In genomic region chr6:53066059-53066406, GRCh38 we compare ENCODE assay signal across 8 cellular contexts. TPM values are rescaled to one million over a fixed set of nuclear protein-coding genes. Genes with fewer than 3 reads are reported as not detected.
A peak's percentile ranks its signal among the peaks of the same experiment; 100 is the strongest.
DNase-seq lines count a peak whose midpoint lies in the region; ATAC-seq and TF ChIP-seq lines count a peak whose summit lies in the region.

No MANE protein-coding gene starts in this region.

- no peaks in the 10 kb centered on the region for H3K27me3 Mint-ChIP-seq in activated naive CD4-positive, alpha-beta T cell treated with anti-CD3 and anti-CD28 coated beads, Interleukin-2, amount 10 ng/mL, durations not matched to agents 7 days and 5 days
- H3K27me3 Mint-ChIP-seq in neural crest cell (ENCODE audit: low read depth) = no peaks in the 10 kb centered on the region

- TF ChIP-seq EP300 in gastroesophageal sphincter (IDR thresholded peaks at IDR 0.05) (no peak), transverse colon (IDR thresholded peaks at IDR 0.05; ENCODE audit: low read depth) (no peak)

- H3K36me3 Mint-ChIP-seq in activated naive CD4-positive, alpha-beta T cell treated with anti-CD3 and anti-CD28 coated beads, Interleukin-2, amount 10 ng/mL, durations not matched to agents 7 days and 5 days = peaks cover 2% of the 10 kb centered on the region
- no peaks in the 10 kb centered on the region for H3K36me3 Mint-ChIP-seq in neural crest cell (ENCODE audit: low read depth)

- peaks cover 45% of the 10 kb centered on the region for H3K4me1 ChIP-seq in OCI-LY3 (ENCODE audit: low read length)
- H3K4me1 ChIP-seq in gastroesophageal sphincter = peaks cover 0 to 59% (median 16%) of the 10 kb centered on the region in 3 donors
- peaks cover 4 to 39% (median 30%) of the 10 kb centered on the region in 4 donors for H3K4me1 ChIP-seq in transverse colon

- H4K20me1 ChIP-seq in OCI-LY3 (ENCODE audit: insufficient read depth, low read length) = peaks cover 9% of the 10 kb centered on the region; the same call in 1 of the 2 replicates

- peak overlapping the region; percentile 85 for H3K27ac Mint-ChIP-seq in activated naive CD4-positive, alpha-beta T cell treated with anti-CD3 and anti-CD28 coated beads, Interleukin-2, amount 10 ng/mL, durations not matched to agents 7 days and 5 days
- no peak overlapping the region for H3K27ac Mint-ChIP-seq in neural crest cell (ENCODE audit: unreplicated experiment)

- TF ChIP-seq POLR2A in gastroesophageal sphincter (IDR thresholded peaks at IDR 0.05) (no peak), transverse colon (IDR thresholded peaks at IDR 0.05) (no peak)

- H3K36me3 ChIP-seq in OCI-LY3 (replicated peaks; ENCODE audit: low read depth, low read length) (peaks cover 4% of the 10 kb centered on the region), gastroesophageal sphincter (no peaks in the 10 kb centered on the region), transverse colon (no peaks in the 10 kb centered on the region)

- TF ChIP-seq CTCF in OCI-LY3 (IDR thresholded peaks at IDR 0.05; ENCODE audit: low read depth, low read length) (no peak), gastroesophageal sphincter (IDR thresholded peaks at IDR 0.05) (peak in 1 of 4 experiments; percentile 20), neural crest cell (conservative IDR thresholded peaks at IDR 0.05) (peak; percentile 18), transverse colon (IDR thresholded peaks at IDR 0.05) (peak in 1 of 5 experiments; percentile 18)

- H3K4me3 ChIP-seq in OCI-LY3 (ENCODE audit: low read length) = peak overlapping the region; percentile 80
- H3K4me3 ChIP-seq in gastroesophageal sphincter = peak overlapping the region; percentile 80 to 81
- H3K4me3 ChIP-seq in transverse colon = peak overlapping the region; percentile 57 to 93 (median 68)

- H3K9ac ChIP-seq in OCI-LY3 (ENCODE audit: low read length) = peak overlapping the region; percentile 78

- CTCF ChIA-PET in activated naive CD4-positive, alpha-beta T cell treated with anti-CD3 and anti-CD28 coated beads, Interleukin-2, amount 10 ng/mL, durations not matched to agents 7 days and 5 days (lab: Charles Lee) = interaction anchor here (0.8 to 1.3 kb wide), 3 partner anchors 11 to 420 kb away, joined by 3 to 4 read pairs (median 3); partner anchors contain the start of gene GSTA4

- H3K27ac ChIP-seq in OCI-LY3 (ENCODE audit: low read length) (no peak overlapping the region), gastroesophageal sphincter (peak overlapping the region; percentile 80 to 96 (median 90)), transverse colon (peak overlapping the region; percentile 89 to 92 (median 92))

- peak overlapping the region; percentile 99 for H3K4me3 Mint-ChIP-seq in activated naive CD4-positive, alpha-beta T cell treated with anti-CD3 and anti-CD28 coated beads, Interleukin-2, amount 10 ng/mL, durations not matched to agents 7 days and 5 days
- H3K4me3 Mint-ChIP-seq in neural crest cell = peak overlapping the region; percentile 99

- peaks cover 50% of the 10 kb centered on the region for H3K4me1 Mint-ChIP-seq in activated naive CD4-positive, alpha-beta T cell treated with anti-CD3 and anti-CD28 coated beads, Interleukin-2, amount 10 ng/mL, durations not matched to agents 7 days and 5 days
- H3K4me1 Mint-ChIP-seq in neural crest cell = peaks cover 34% of the 10 kb centered on the region

- no peak overlapping the region for H2AFZ ChIP-seq in OCI-LY3 (ENCODE audit: low read depth, low read length)

- H3K9me3 ChIP-seq in OCI-LY3 (ENCODE audit: insufficient read depth, low read length) = no peaks in the 10 kb centered on the region
- no peaks in the 10 kb centered on the region for H3K9me3 ChIP-seq in gastroesophageal sphincter
- no peaks in the 10 kb centered on the region for H3K9me3 ChIP-seq in transverse colon

- H3K27me3 ChIP-seq in OCI-LY3 (ENCODE audit: low read depth, low read length) (no peaks in the 10 kb centered on the region), gastroesophageal sphincter (no peaks in the 10 kb centered on the region), transverse colon (no peaks in the 10 kb centered on the region)

- peak; percentile 34 for DNase-seq in NCI-H345 (lab: John Stamatoyannopoulos, UW)
- DNase-seq in NCI-H345 treated with DMSO at 0.1 percent for 48 hours (lab: John Stamatoyannopoulos, UW; ENCODE audit: unreplicated experiment) = no peak
- peak; percentile 60 for DNase-seq in activated naive CD4-positive, alpha-beta T cell treated with anti-CD3 and anti-CD28 coated beads, Interleukin-2, amount 10 ng/mL, durations not matched to agents 7 days and 5 days
- DNase-seq in neural crest cell (ENCODE audit: low read depth, low spot score) = no peak
- DNase-seq in transverse colon = peak; percentile 52

- H3K9me3 Mint-ChIP-seq in activated naive CD4-positive, alpha-beta T cell treated with anti-CD3 and anti-CD28 coated beads, Interleukin-2, amount 10 ng/mL, durations not matched to agents 7 days and 5 days = no peaks in the 10 kb centered on the region
- no peaks in the 10 kb centered on the region for H3K9me3 Mint-ChIP-seq in neural crest cell

- in situ Hi-C loops in transverse colon (cut with MboI; ENCODE audit: low pct_ligation_motif_present in 1 of 4, low pct_unique_long_range_greater_than_20kb in 1 of 4, low sequenced_read_pairs in 3 of 4) = no loop called here

- intact Hi-C loops in transverse colon (cut with DNase I; ENCODE audit: low total_unique reads) = no loop called here

- ATAC-seq in gastroesophageal sphincter (no peak), GM21360 (IDR thresholded peaks at IDR 0.05; ENCODE audit: unreplicated experiment) (no peak)

- WGBS in gastroesophageal sphincter (ENCODE audit: low coverage in 1 of 2), 2 donors = 0% methylated on average over 11 of the region's 19 CpGs; no CpG with 5 or more reads in 1 of the 2 donors
- WGBS in transverse colon (ENCODE audit: low coverage in 1 of 2), 2 donors = 0 to 1% methylated on average over 5 to 19 of the region's 19 CpGs

- peaks cover 35% of the 10 kb centered on the region for H3K79me2 ChIP-seq in OCI-LY3 (ENCODE audit: low read length)

- H3K4me2 ChIP-seq in OCI-LY3 (ENCODE audit: low read length) = peak overlapping the region; percentile 79

RNA-seq across cellular contexts. Expression of gene FBXO9, which starts 0.8 kb away (rescaled TPM):
- 10 to 100 TPM; 65.0 to 95.9 (median 82.3) TPM for total RNA-seq in gastroesophageal sphincter
- total RNA-seq in neural crest cell = 48.3 and 62.4 TPM in 2 replicates
- 100 to 1,000 TPM in 1 of 4 donors, 10 to 100 TPM in 3; 50.5 to 166 (median 64.2) TPM for total RNA-seq in transverse colon

RNA-seq across cellular contexts. Expression of gene CILK1, which starts 4.4 kb away (rescaled TPM):
- total RNA-seq in gastroesophageal sphincter (10 to 100 TPM; 18.7 to 34.6 (median 31.5) TPM), neural crest cell (15.7 and 16.1 TPM in 2 replicates), transverse colon (10 to 100 TPM in 3 of 4 donors, 1 to 10 TPM in 1; 7.0 to 19.1 (median 16.7) TPM)

Comparison
In these comparisons a context has a peak if more than half of its experiments do, and no peak if none do; other contexts are left out.
1. DNase-seq: peak in NCI-H345 (single experiment), activated naive CD4-positive, alpha-beta T cell treated with anti-CD3 and anti-CD28 coated beads, Interleukin-2, amount 10 ng/mL, durations not matched to agents 7 days and 5 days (single experiment) and transverse colon (single experiment); none in NCI-H345 treated with DMSO at 0.1 percent for 48 hours (single experiment) and neural crest cell (single experiment).
2. Peak in every context shown above with its lines, with median percentiles within 50 percentile points of each other: H3K4me3 ChIP-seq.